Comparison of ENCODE assay signal across 22 cellular contexts in genomic region chr9:94787268-94787667, GRCh38.
DNase-seq lines count a peak whose midpoint lies in the region; ATAC-seq lines count a peak whose summit lies in the region.
"Had no signal": no experiment of that assay in that cellular context is flagged by ENCODE, and none has a peak within 500 bp of the region (broad histone marks: within the 10 kb centered on the region; RNA-seq: fewer than 3 reads in every experiment).

No MANE protein-coding gene starts in this region.

- H3K4me3 Mint-ChIP-seq in activated CD4-positive, alpha-beta memory T cell treated with anti-CD3 and anti-CD28 coated beads, Interleukin-2, amount 10 ng/mL, durations not matched to agents 7 days and 5 days = no peak overlapping the region
- no peak overlapping the region for H3K4me3 Mint-ChIP-seq in activated CD4-positive, alpha-beta memory T cell treated with anti-CD3 and anti-CD28 coated beads for 36 hours

- ATAC-seq in esophagus mucosa (peak; percentile 21), GM19463 (IDR thresholded peaks at IDR 0.05; ENCODE audit: unreplicated experiment) (no peak)
- ATAC-seq: HCT116 had no signal

- H3K27me3 Mint-ChIP-seq in activated CD4-positive, alpha-beta memory T cell treated with anti-CD3 and anti-CD28 coated beads, Interleukin-2, amount 10 ng/mL, durations not matched to agents 7 days and 5 days = no peaks in the 10 kb centered on the region
- H3K27me3 Mint-ChIP-seq in activated CD4-positive, alpha-beta memory T cell treated with anti-CD3 and anti-CD28 coated beads for 36 hours = no peaks in the 10 kb centered on the region

- H3K4me1 Mint-ChIP-seq in activated CD4-positive, alpha-beta memory T cell treated with anti-CD3 and anti-CD28 coated beads, Interleukin-2, amount 10 ng/mL, durations not matched to agents 7 days and 5 days = peaks cover 14% of the 10 kb centered on the region
- peaks cover 7% of the 10 kb centered on the region for H3K4me1 Mint-ChIP-seq in activated CD4-positive, alpha-beta memory T cell treated with anti-CD3 and anti-CD28 coated beads for 36 hours (ENCODE audit: low read depth)

- CTCF ChIA-PET in activated CD4-positive, alpha-beta memory T cell treated with anti-CD3 and anti-CD28 coated beads, Interleukin-2, amount 10 ng/mL, durations not matched to agents 7 days and 5 days (lab: Charles Lee) = interaction anchor here (0.7 to 1.3 kb wide), 2 partner anchors 342 to 345 kb away, joined by 3 to 4 read pairs; no protein-coding TSS in a partner anchor
- CTCF ChIA-PET in activated CD4-positive, alpha-beta memory T cell treated with anti-CD3 and anti-CD28 coated beads for 36 hours (lab: Charles Lee) = interaction anchor here (1.8 to 7.3 kb wide), 2 partner anchors 340 to 341 kb away, joined by 6 to 147 read pairs; no protein-coding TSS in a partner anchor

- POLR2A ChIA-PET in activated CD4-positive, alpha-beta memory T cell treated with anti-CD3 and anti-CD28 coated beads, Interleukin-2, amount 10 ng/mL, durations not matched to agents 7 days and 5 days (lab: Charles Lee) = no interaction called here
- POLR2A ChIA-PET in activated CD4-positive, alpha-beta memory T cell treated with anti-CD3 and anti-CD28 coated beads for 36 hours (lab: Charles Lee) = no interaction called here

- H3K27ac ChIP-seq in skin epidermis = peak overlapping the region in 16 of 21 experiments; percentile 1 to 96 (median 63)
- H3K27ac ChIP-seq: 22Rv1, C4-2B, KMS-11 had no signal

- H3K9me3 Mint-ChIP-seq in activated CD4-positive, alpha-beta memory T cell treated with anti-CD3 and anti-CD28 coated beads, Interleukin-2, amount 10 ng/mL, durations not matched to agents 7 days and 5 days = no peaks in the 10 kb centered on the region
- no peaks in the 10 kb centered on the region for H3K9me3 Mint-ChIP-seq in activated CD4-positive, alpha-beta memory T cell treated with anti-CD3 and anti-CD28 coated beads for 36 hours

- H3K27ac Mint-ChIP-seq in activated CD4-positive, alpha-beta memory T cell treated with anti-CD3 and anti-CD28 coated beads, Interleukin-2, amount 10 ng/mL, durations not matched to agents 7 days and 5 days = no peak overlapping the region
- H3K27ac Mint-ChIP-seq in activated CD4-positive, alpha-beta memory T cell treated with anti-CD3 and anti-CD28 coated beads for 36 hours = no peak overlapping the region

- no peak overlapping the region for H3K4me3 ChIP-seq in skin epidermis

- DNase-seq in activated CD4-positive, alpha-beta memory T cell treated with anti-CD3 and anti-CD28 coated beads, Interleukin-2, amount 10 ng/mL, durations not matched to agents 7 days and 5 days = peak; percentile 22
- no peak for DNase-seq in activated CD4-positive, alpha-beta memory T cell treated with anti-CD3 and anti-CD28 coated beads for 36 hours
- DNase-seq in amniotic epithelial cell (ENCODE audit: low read depth) (peak; percentile 37), H4 (ENCODE audit: low spot score) (no peak), NCI-H82 treated with DMSO at 0.1 percent for 48 hours (lab: John Stamatoyannopoulos, UW; ENCODE audit: unreplicated experiment) (no peak)
- DNase-seq: DMS53; GDM1; GOT3; NCI-H1105; NCI-H146; NCI-H2029 treated with DMSO at 0.1 percent for 48 hours; NCI-H226; NCI-H510A treated with DMSO at 0.1 percent for 48 hours; NCI-H748 treated with DMSO at 0.1 percent for 48 hours; NK-92 treated with Interleukin-12 subunit alpha and Interleukin-12 subunit beta, amount 100 ng/mL, for 24 hours had no signal

- peaks cover 5% of the 10 kb centered on the region for H3K36me3 Mint-ChIP-seq in activated CD4-positive, alpha-beta memory T cell treated with anti-CD3 and anti-CD28 coated beads, Interleukin-2, amount 10 ng/mL, durations not matched to agents 7 days and 5 days (ENCODE audit: low read depth)
- H3K36me3 Mint-ChIP-seq in activated CD4-positive, alpha-beta memory T cell treated with anti-CD3 and anti-CD28 coated beads for 36 hours = no peaks in the 10 kb centered on the region

- intact Hi-C loops in activated CD4-positive, alpha-beta memory T cell treated with anti-CD3 and anti-CD28 coated beads for 36 hours (cut with micrococcal nuclease) = no loop called here

Comparison
In these comparisons a context has a peak if more than half of its experiments do, and no peak if none do; other contexts are left out.
1. DNase-seq: peak in activated CD4-positive, alpha-beta memory T cell treated with anti-CD3 and anti-CD28 coated beads, Interleukin-2, amount 10 ng/mL, durations not matched to agents 7 days and 5 days (single experiment) and amniotic epithelial cell (single experiment); none in activated CD4-positive, alpha-beta memory T cell treated with anti-CD3 and anti-CD28 coated beads for 36 hours (single experiment), H4 (single experiment) and NCI-H82 treated with DMSO at 0.1 percent for 48 hours (single experiment).